27 cellular contexts compared by ENCODE assay signal in genomic region chr19:32453736-32454135, GRCh38. TPM values are rescaled to one million over a fixed set of nuclear protein-coding genes. Genes with fewer than 3 reads are reported as not detected.
DNase-seq lines count a peak whose midpoint lies in the region; ATAC-seq and TF ChIP-seq lines count a peak whose summit lies in the region.
"Had no signal": no experiment of that assay in that cellular context is flagged by ENCODE, and none has a peak within 500 bp of the region (broad histone marks: within the 10 kb centered on the region; RNA-seq: fewer than 3 reads in every experiment).

No MANE protein-coding gene starts in this region.

- H3K36me3 ChIP-seq in ACC112 (ENCODE audit: insufficient read depth, low read length), result peaks cover 14% of the 10 kb centered on the region

- intact Hi-C loops in sciatic nerve (cut with DNase I), result no loop called here

- peak overlapping the region; percentile 47; the same call in 1 of the 2 replicates for H3K27ac ChIP-seq in ACC112 (ENCODE audit: low read depth, low read length)
- H3K27ac ChIP-seq: BLaER1 had no signal

- no peak for ATAC-seq in sciatic nerve
- ATAC-seq: activated CD4-positive, CD25-positive, alpha-beta regulatory T cell treated with anti-CD3 and anti-CD28 coated beads, Interleukin-2, amount 50 U/mL, for 24 hours; activated CD8-positive, alpha-beta memory T cell treated with anti-CD3 and anti-CD28 coated beads, Interleukin-2, amount 10 ng/mL, durations not matched to agents 7 days and 5 days; activated naive CD8-positive, alpha-beta T cell treated with anti-CD3 and anti-CD28 coated beads, Interleukin-2, amount 50 U/mL, for 24 hours; mucosa of descending colon; natural killer cell; SK-N-SH treated with all-trans-retinoic acid at 6 μM for 48 hours; stimulated activated memory B cell treated with anti-CD40 and anti-IgM and Interleukin-4, amounts not matched to agents 10 μg/mL and 1 μg/mL and 100 μg/mL, for 72 hours; T-helper 17 cell had no signal

- H3K4me3 ChIP-seq in ACC112 (ENCODE audit: low read depth, low read length), result no peak overlapping the region
- no peak overlapping the region for H3K4me3 ChIP-seq in cardiac fibroblast (replicated peaks in 1 of 2; ENCODE audit: low read depth in 2 of 2, low read length in 2 of 2)
- H3K4me3 ChIP-seq in fibroblast of villous mesenchyme (ENCODE audit: low read depth, low read length), result no peak overlapping the region
- H3K4me3 ChIP-seq: BLaER1, lung, mucosa of descending colon had no signal

- no peaks in the 10 kb centered on the region for H3K27me3 ChIP-seq in ACC112 (ENCODE audit: insufficient read depth, low read length)
- H3K27me3 ChIP-seq: BLaER1 had no signal

- no peak overlapping the region for H2AFZ ChIP-seq in ACC112 (ENCODE audit: low read length, unreplicated experiment)

- TF ChIP-seq CTCF in cardiac fibroblast (IDR thresholded peaks at IDR 0.05; ENCODE audit: low read depth, low read length) (no peak), fibroblast of villous mesenchyme (IDR thresholded peaks at IDR 0.05; ENCODE audit: insufficient read depth, low read depth, low read length) (no peak)

- no peaks in the 10 kb centered on the region for H3K79me2 ChIP-seq in ACC112 (ENCODE audit: control insufficient read depth, insufficient read depth, low read length, unreplicated experiment)

- H3K4me1 ChIP-seq in ACC112 (ENCODE audit: control insufficient read depth, insufficient read depth, low read length, unreplicated experiment), result no peaks in the 10 kb centered on the region

- DNase-seq in HCEC 1CT, result peak; percentile 53
- DNase-seq in cardiac fibroblast (ENCODE audit: low read depth in 2 of 2), result peak; percentile 7 to 72
- peak; percentile 50 for DNase-seq in fibroblast of villous mesenchyme (ENCODE audit: low read depth)
- DNase-seq in hepatic stellate cell (ENCODE audit: low spot score), result no peak
- DNase-seq in NCI-H2227 (lab: John Stamatoyannopoulos, UW; ENCODE audit: unreplicated experiment), result no peak
- DNase-seq in sciatic nerve (ENCODE audit: low spot score), result no peak
- DNase-seq in activated gamma-delta T cell (lab: John Stamatoyannopoulos, UW), result no peak
- DNase-seq: activated CD4-positive, alpha-beta T cell treated with anti-CD3 and anti-CD28 coated beads, Interleukin-2, amount 50 U/mL, for 4 hours; activated CD8-positive, alpha-beta memory T cell treated with anti-CD3 and anti-CD28 coated beads, Interleukin-2, amount 10 ng/mL, durations not matched to agents 7 days and 5 days; activated naive CD8-positive, alpha-beta T cell treated with anti-CD3 and anti-CD28 coated beads, Interleukin-2, amount 50 U/mL, for 24 hours; activated T-cell treated with anti-CD3 and anti-CD28 coated beads, Interleukin-2, amount 50 U/mL, for 48 hours; cerebellar nuclear complex; foreskin melanocyte; mucosa of descending colon; natural killer cell; NCI-H1694; NCI-H524; occipital lobe; substantia nigra; T-helper 17 cell; trophoblast cell had no signal

RNA-seq across cellular contexts. Expression of gene DPY19L3, which starts 48.2 kb away (rescaled TPM):
- total RNA-seq in fibroblast of villous mesenchyme, result 22.5 and 30.0 TPM in 2 replicates
- total RNA-seq in sciatic nerve, result 43.6 TPM

Comparison
In these comparisons a context has a peak if more than half of its experiments do, and no peak if none do; other contexts are left out.
1. DNase-seq: peak in HCEC 1CT (single experiment), cardiac fibroblast (2 of 2) and fibroblast of villous mesenchyme (single experiment); none in hepatic stellate cell (single experiment), NCI-H2227 (single experiment), sciatic nerve (single experiment) and activated gamma-delta T cell (single experiment).